Comparison of ENCODE assay signal across 10 cellular contexts in the genomic region with DNA sequence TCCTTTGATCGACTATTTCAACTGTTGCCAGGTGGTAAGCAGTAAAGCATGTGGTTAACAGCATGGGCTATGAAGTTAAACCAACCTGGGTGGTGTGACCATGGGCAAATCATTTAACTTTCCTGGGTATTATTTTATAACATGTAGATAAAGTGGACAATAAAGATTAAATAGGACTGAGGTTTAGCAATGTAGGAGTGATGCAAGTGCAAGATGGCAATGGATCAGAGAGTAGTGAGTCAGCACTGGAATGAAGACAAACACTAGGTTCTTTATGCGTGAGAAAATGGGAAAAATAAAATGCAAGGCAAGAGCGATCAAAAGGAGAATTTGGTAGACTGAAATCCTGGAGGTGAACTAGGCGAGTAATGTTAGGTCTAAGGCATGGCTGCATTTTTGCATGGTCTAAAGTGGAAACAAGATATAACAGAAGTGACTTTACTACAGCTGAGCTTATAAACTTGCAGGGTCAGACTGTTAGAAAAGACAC.
DNase-seq lines count a peak whose midpoint lies in the region; ATAC-seq, FAIRE-seq and TF ChIP-seq lines count a peak whose summit lies in the region.
"Had no signal": no experiment of that assay in that cellular context is flagged by ENCODE, and none has a peak within 500 bp of the region (broad histone marks: within the 10 kb centered on the region; RNA-seq: fewer than 3 reads in every experiment).

No MANE protein-coding gene starts in this region.

- TF ChIP-seq RAD21 in K562 (CRISPR knock-in tag; conservative IDR thresholded peaks at IDR 0.05 in 1 of 2, IDR thresholded peaks at IDR 0.05 in 1 of 2): no peak

- peak overlapping the region; percentile 42; the same call in 1 of the 2 replicates for H2AFZ ChIP-seq in K562 (ENCODE audit: low read depth, low read length)

- no peaks in the 10 kb centered on the region for H3K9me3 ChIP-seq in K562 (replicated peaks; ENCODE audit: control insufficient read depth, insufficient read depth, low read depth, low read length)

- POLR2A ChIA-PET in K562 (lab: Yijun Ruan, JAX): no interaction called here

- TF ChIP-seq POLR2A in K562 (conservative IDR thresholded peaks at IDR 0.05): no peak

- H3K27ac ChIP-seq in K562 (ENCODE audit: extremely low read depth, low read depth, low read length) (no peak overlapping the region), urinary bladder (ENCODE audit: low read depth) (peak overlapping the region; percentile 38)

- no peak overlapping the region for H3K9ac ChIP-seq in K562 (ENCODE audit: insufficient read depth in 1 of 2, low read depth in 2 of 2, low read length in 2 of 2)

- intact Hi-C loops in K562 (cut with micrococcal nuclease): no loop called here

- no peak for FAIRE-seq in K562 (lab: Jason Lieb, UNC)

- no peaks in the 10 kb centered on the region for H3K79me2 ChIP-seq in K562 (ENCODE audit: control insufficient read depth, insufficient read depth, low read length)

- no peak for TF ChIP-seq CTCF in K562 (IDR thresholded peaks at IDR 0.05 in 2 of 3, conservative IDR thresholded peaks at IDR 0.05 in 1 of 3; ENCODE audit: insufficient read depth in 2 of 3, low read depth in 1 of 3, low read length in 3 of 3)

- H3K4me1 ChIP-seq in K562 (replicated peaks in 1 of 2; ENCODE audit: control insufficient read depth in 2 of 2, insufficient read depth in 2 of 2, low read length in 2 of 2) (peaks cover 0 to 6% of the 10 kb centered on the region in 2 experiments; a peak in 2 of 5 replicates), urinary bladder (ENCODE audit: insufficient read depth) (no peaks in the 10 kb centered on the region)

- TF ChIP-seq EP300 in K562 (IDR thresholded peaks at IDR 0.05; ENCODE audit: low read length): no peak

- CTCF ChIA-PET in K562 (lab: Yijun Ruan, JAX; ENCODE audit: low intra/inter-chr PET ratio): no interaction called here

- H3K27me3 ChIP-seq in K562 (ENCODE audit: control insufficient read depth in 2 of 2, insufficient read depth in 2 of 2, low read length in 2 of 2): no peaks in the 10 kb centered on the region

- BruUV-seq in K562 (replicated peaks; lab: Mats Ljungman, UMichigan): no TSS peak

- no peak overlapping the region for H3K4me3 ChIP-seq in K562
- no peak overlapping the region for H3K4me3 ChIP-seq in urinary bladder (ENCODE audit: low read depth, low read length)

- no peaks in the 10 kb centered on the region for H4K20me1 ChIP-seq in K562 (replicated peaks; ENCODE audit: control insufficient read depth, insufficient read depth, low read length)

- no peak overlapping the region for H3K4me2 ChIP-seq in K562 (ENCODE audit: insufficient read depth, low read length)

- ATAC-seq in K562: no peak
- no peak for ATAC-seq in GM18867 (IDR thresholded peaks at IDR 0.05; ENCODE audit: unreplicated experiment)
- ATAC-seq: T-cell had no signal

- DNase-seq in HS-5 (ENCODE audit: low read depth): peak; percentile 77
- no peak for DNase-seq in K562 (ENCODE audit: extremely low read depth in 1 of 4, low spot score in 3 of 4)
- DNase-seq in kidney glomerular epithelial cell (lab: John Stamatoyannopoulos, UW): peak; percentile 95
- DNase-seq in NCI-H128 (lab: John Stamatoyannopoulos, UW; ENCODE audit: unreplicated experiment): no peak
- no peak for DNase-seq in DMS 273 treated with DMSO at 0.1 percent for 48 hours (lab: John Stamatoyannopoulos, UW)
- DNase-seq: activated gamma-delta T cell treated with Interleukin-2 at 50 U/mL for 16 hours; stimulated activated CD4-positive, alpha-beta T cell treated with anti-CD3 and anti-CD28 coated beads, Interleukin-1b, Interleukin-23, amount 100 ng/mL, for 48 hours; T-cell had no signal

- in situ Hi-C loops in K562 (cut with MboI): no loop called here

- WGBS in K562 (ENCODE audit: insufficient coverage, low coverage, missing lambda C conversion rate): 23% methylated on average over 4 of the region's 4 CpGs
- WGBS in urinary bladder: 62% methylated on average over 4 of the region's 4 CpGs

- H3K36me3 ChIP-seq in K562 (ENCODE audit: control insufficient read depth, insufficient read depth, low read length) (no peaks in the 10 kb centered on the region), urinary bladder (ENCODE audit: insufficient read depth) (no peaks in the 10 kb centered on the region)

- no peaks in the 10 kb centered on the region for H3K9me1 ChIP-seq in K562 (ENCODE audit: control insufficient read depth, insufficient read depth, low read length)

TF ChIP-seq in K562, 482 proteins besides CTCF, POLR2A, EP300 and RAD21:
- TF ChIP-seq CEBPG (CRISPR knock-in tag; IDR thresholded peaks at IDR 0.05): no peak
- peak in 1 of 2 experiments; percentile 45; a peak in 1 of 4 replicates for TF ChIP-seq CEBPG (tag; conservative IDR thresholded peaks at IDR 0.05 in 1 of 2, IDR thresholded peaks at IDR 0.05 in 1 of 2)
- no peak for TF ChIP-seq NR2F6 (CRISPR knock-in tag; IDR thresholded peaks at IDR 0.05)
- TF ChIP-seq SIX5 (IDR thresholded peaks at IDR 0.05; ENCODE audit: borderline replicate concordance in 1 of 2, insufficient read depth in 1 of 2, low read depth in 1 of 2, low read length in 2 of 2): no peak
- TF ChIP-seq DNMT1 (IDR thresholded peaks at IDR 0.05): no peak
- 0 out of 2 replicates have a peak, but pooled peaks have one; percentile 8 for TF ChIP-seq NFE2 (IDR thresholded peaks at IDR 0.05; ENCODE audit: low read depth)
- no peak for TF ChIP-seq ZNF668 (CRISPR knock-in tag; IDR thresholded peaks at IDR 0.05)
- TF ChIP-seq RBM22 (IDR thresholded peaks at IDR 0.05; ENCODE audit: low read depth, low read length, poor library complexity, severe bottlenecking): no peak
- TF ChIP-seq GABPB1 (CRISPR knock-in tag; IDR thresholded peaks at IDR 0.05): no peak
- TF ChIP-seq FOSL1 (tag; conservative IDR thresholded peaks at IDR 0.05): no peak
- TF ChIP-seq, protein P1, sequence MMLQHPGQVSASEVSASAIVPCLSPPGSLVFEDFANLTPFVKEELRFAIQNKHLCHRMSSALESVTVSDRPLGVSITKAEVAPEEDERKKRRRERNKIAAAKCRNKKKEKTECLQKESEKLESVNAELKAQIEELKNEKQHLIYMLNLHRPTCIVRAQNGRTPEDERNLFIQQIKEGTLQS (IDR thresholded peaks at IDR 0.05): peak; percentile 31; the same call in 1 of the 2 replicates
- TF ChIP-seq, protein P1 (CRISPR knock-in tag; conservative IDR thresholded peaks at IDR 0.05): no peak
- TF ChIP-seq, protein P2, sequence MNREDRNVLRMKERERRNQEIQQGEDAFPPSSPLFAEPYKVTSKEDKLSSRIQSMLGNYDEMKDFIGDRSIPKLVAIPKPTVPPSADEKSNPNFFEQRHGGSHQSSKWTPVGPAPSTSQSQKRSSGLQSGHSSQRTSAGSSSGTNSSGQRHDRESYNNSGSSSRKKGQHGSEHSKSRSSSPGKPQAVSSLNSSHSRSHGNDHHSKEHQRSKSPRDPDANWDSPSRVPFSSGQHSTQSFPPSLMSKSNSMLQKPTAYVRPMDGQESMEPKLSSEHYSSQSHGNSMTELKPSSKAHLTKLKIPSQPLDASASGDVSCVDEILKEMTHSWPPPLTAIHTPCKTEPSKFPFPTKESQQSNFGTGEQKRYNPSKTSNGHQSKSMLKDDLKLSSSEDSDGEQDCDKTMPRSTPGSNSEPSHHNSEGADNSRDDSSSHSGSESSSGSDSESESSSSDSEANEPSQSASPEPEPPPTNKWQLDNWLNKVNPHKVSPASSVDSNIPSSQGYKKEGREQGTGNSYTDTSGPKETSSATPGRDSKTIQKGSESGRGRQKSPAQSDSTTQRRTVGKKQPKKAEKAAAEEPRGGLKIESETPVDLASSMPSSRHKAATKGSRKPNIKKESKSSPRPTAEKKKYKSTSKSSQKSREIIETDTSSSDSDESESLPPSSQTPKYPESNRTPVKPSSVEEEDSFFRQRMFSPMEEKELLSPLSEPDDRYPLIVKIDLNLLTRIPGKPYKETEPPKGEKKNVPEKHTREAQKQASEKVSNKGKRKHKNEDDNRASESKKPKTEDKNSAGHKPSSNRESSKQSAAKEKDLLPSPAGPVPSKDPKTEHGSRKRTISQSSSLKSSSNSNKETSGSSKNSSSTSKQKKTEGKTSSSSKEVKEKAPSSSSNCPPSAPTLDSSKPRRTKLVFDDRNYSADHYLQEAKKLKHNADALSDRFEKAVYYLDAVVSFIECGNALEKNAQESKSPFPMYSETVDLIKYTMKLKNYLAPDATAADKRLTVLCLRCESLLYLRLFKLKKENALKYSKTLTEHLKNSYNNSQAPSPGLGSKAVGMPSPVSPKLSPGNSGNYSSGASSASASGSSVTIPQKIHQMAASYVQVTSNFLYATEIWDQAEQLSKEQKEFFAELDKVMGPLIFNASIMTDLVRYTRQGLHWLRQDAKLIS (CRISPR knock-in tag; IDR thresholded peaks at IDR 0.05): no peak
- no peak for TF ChIP-seq KLF6 (CRISPR knock-in tag; IDR thresholded peaks at IDR 0.05; ENCODE audit: borderline replicate concordance)
- peak; percentile 31; the same call in 1 of the 2 replicates for TF ChIP-seq CEBPB (tag; IDR thresholded peaks at IDR 0.05)
- TF ChIP-seq CBX8 (IDR thresholded peaks at IDR 0.05; ENCODE audit: borderline replicate concordance, extremely low read depth, low read depth, low read length, poor library complexity, severe bottlenecking): no peak
- no peak for TF ChIP-seq KLF1 (tag; IDR thresholded peaks at IDR 0.05)
- no peak for TF ChIP-seq TOE1 (IDR thresholded peaks at IDR 0.05; ENCODE audit: borderline replicate concordance)
- no peak for TF ChIP-seq TOE1 (CRISPR knock-in tag; IDR thresholded peaks at IDR 0.05; ENCODE audit: borderline replicate concordance, low read depth)

Comparison
In these comparisons a context has a peak if more than half of its experiments do, and no peak if none do; other contexts are left out.
1. DNase-seq: peak in HS-5 (single experiment) and kidney glomerular epithelial cell (single experiment); none in K562 (0 of 4), NCI-H128 (single experiment) and DMS 273 treated with DMSO at 0.1 percent for 48 hours (single experiment).